Comparison of ENCODE assay signal across 14 cellular contexts in the genomic region with DNA sequence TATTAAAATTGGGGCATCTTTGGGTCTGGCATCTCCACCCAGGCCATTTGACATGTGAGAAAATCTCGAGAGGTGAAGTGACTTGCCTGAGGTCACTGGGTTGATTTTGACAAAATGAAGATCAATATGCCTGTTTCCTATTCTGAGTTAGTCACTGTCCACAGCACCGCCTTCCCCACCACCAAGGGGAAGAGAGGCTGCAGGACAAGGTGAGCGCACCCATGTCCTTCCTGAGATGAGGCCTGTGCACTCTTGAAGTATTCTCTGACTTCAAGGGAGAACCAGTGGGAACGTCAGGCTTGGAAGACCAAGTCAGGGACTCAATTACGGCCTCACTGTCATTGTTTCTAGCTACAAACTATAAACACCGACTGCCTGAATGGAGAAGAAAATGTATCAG. TPM values are rescaled to one million over a fixed set of nuclear protein-coding genes. Genes with fewer than 3 reads are reported as not detected.
DNase-seq lines count a peak whose midpoint lies in the region; ATAC-seq and TF ChIP-seq lines count a peak whose summit lies in the region.
"Had no signal": no experiment of that assay in that cellular context is flagged by ENCODE, and none has a peak within 500 bp of the region (broad histone marks: within the 10 kb centered on the region; RNA-seq: fewer than 3 reads in every experiment).

No MANE protein-coding gene starts in this region.

- H3K79me2 ChIP-seq in osteoblast (ENCODE audit: insufficient read depth, low read length) = no peaks in the 10 kb centered on the region

- intact Hi-C loops in right cardiac atrium (cut with DNase I) = loop anchor here (2.0 to 10.0 kb wide), 7 partner anchors 51 to 408 kb away; a partner anchor contains a TSS
- intact Hi-C loops in Right ventricle myocardium superior (cut with DNase I) = loop anchor here (5.0 kb wide), 1 partner anchor 98 kb away; no protein-coding TSS in a partner anchor
- intact Hi-C loops in upper lobe of right lung (cut with DNase I) = loop anchor here (10.0 kb wide), 1 partner anchor 91 kb away; no protein-coding TSS in a partner anchor

- POLR2A ChIA-PET in T-cell (lab: Charles Lee) = no interaction called here

- H3K36me3 Mint-ChIP-seq in T-cell = no peaks in the 10 kb centered on the region
- H3K36me3 Mint-ChIP-seq: naive thymus-derived CD4-positive, alpha-beta T cell had no signal

- H3K27me3 Mint-ChIP-seq in T-cell = peaks cover 7 to 10% of the 10 kb centered on the region in 2 donors

- CTCF ChIA-PET in T-cell (lab: Charles Lee) = interaction anchor here in 1 of 2 donors (0.6 kb wide), 1 partner anchor 177 kb away, joined by 3 read pairs; no protein-coding TSS in a partner anchor

- H3K4me1 ChIP-seq in right cardiac atrium (ENCODE audit: control insufficient read depth, insufficient read depth, low read length) = peaks cover 13% of the 10 kb centered on the region
- H3K4me1 ChIP-seq in duodenal mucosa (ENCODE audit: control insufficient read depth in 1 of 2, insufficient read depth in 2 of 2, low read length in 2 of 2) = peaks cover 26 to 30% of the 10 kb centered on the region in 2 donors
- H3K4me1 ChIP-seq in osteoblast (ENCODE audit: insufficient read depth, low read length) = peaks cover 32% of the 10 kb centered on the region
- H3K4me1 ChIP-seq in upper lobe of right lung = peaks cover 80% of the 10 kb centered on the region

- no peak overlapping the region for H3K27ac Mint-ChIP-seq in T-cell
- H3K27ac Mint-ChIP-seq: naive thymus-derived CD4-positive, alpha-beta T cell had no signal

- H3K27me3 ChIP-seq in right cardiac atrium (ENCODE audit: control insufficient read depth, insufficient read depth) = no peaks in the 10 kb centered on the region
- no peaks in the 10 kb centered on the region for H3K27me3 ChIP-seq in duodenal mucosa (ENCODE audit: control insufficient read depth in 1 of 2, insufficient read depth in 2 of 2, low read length in 2 of 2)
- H3K27me3 ChIP-seq in osteoblast (ENCODE audit: insufficient read depth, low read length) = peaks cover 4% of the 10 kb centered on the region
- H3K27me3 ChIP-seq in upper lobe of right lung = no peaks in the 10 kb centered on the region

- H3K4me3 ChIP-seq in right cardiac atrium (ENCODE audit: low read length) (no peak overlapping the region), duodenal mucosa (ENCODE audit: low read depth in 1 of 2, low read length in 2 of 2) (no peak overlapping the region), osteoblast (ENCODE audit: insufficient read depth, low read length) (no peak overlapping the region), upper lobe of right lung (no peak overlapping the region)

- no peak overlapping the region for H3K9ac ChIP-seq in duodenal mucosa (ENCODE audit: low read depth in 1 of 2, low read length in 2 of 2)

- no peak overlapping the region for H3K4me3 Mint-ChIP-seq in T-cell
- H3K4me3 Mint-ChIP-seq: naive thymus-derived CD4-positive, alpha-beta T cell had no signal

- ATAC-seq in right cardiac atrium = no peak
- ATAC-seq in Right ventricle myocardium superior (ENCODE audit: poor library complexity) = no peak
- no peak for ATAC-seq in upper lobe of right lung
- no peak for ATAC-seq in T-cell (replicated peaks in 1 of 4)

- H3K4me1 Mint-ChIP-seq in T-cell = peaks cover 0 to 4% (median 3%) of the 10 kb centered on the region in 3 donors

- H3K4me2 ChIP-seq in osteoblast (ENCODE audit: insufficient read depth, low read length) = no peak overlapping the region

- TF ChIP-seq CTCF in osteoblast (IDR thresholded peaks at IDR 0.05; ENCODE audit: extremely low read depth, low read depth, low read length) (no peak), upper lobe of right lung (IDR thresholded peaks at IDR 0.05) (no peak)

- 89% methylated on average over 6 of the region's 6 CpGs for WGBS in right cardiac atrium

- no peaks in the 10 kb centered on the region for H3K9me3 ChIP-seq in right cardiac atrium (ENCODE audit: control insufficient read depth, low read length)
- no peaks in the 10 kb centered on the region for H3K9me3 ChIP-seq in duodenal mucosa (ENCODE audit: control insufficient read depth in 1 of 2, low read length in 2 of 2)
- H3K9me3 ChIP-seq in osteoblast (ENCODE audit: low read depth, low read length) = no peaks in the 10 kb centered on the region
- no peaks in the 10 kb centered on the region for H3K9me3 ChIP-seq in upper lobe of right lung

- H3K27ac ChIP-seq in right cardiac atrium (ENCODE audit: low read length) (peak overlapping the region; percentile 93), duodenal mucosa (ENCODE audit: low read depth, low read length) (peak overlapping the region; percentile 57), osteoblast (ENCODE audit: low read depth, low read length) (no peak overlapping the region), upper lobe of right lung (peak overlapping the region; percentile 83)

- DNase-seq in right cardiac atrium (no peak), Right ventricle myocardium superior (no peak), osteoblast (ENCODE audit: insufficient read length, low spot score, missing footprints) (peak; percentile 42), upper lobe of right lung (no peak), T-cell (no peak), NCI-H82 treated with DMSO at 0.1 percent for 48 hours (lab: John Stamatoyannopoulos, UW; ENCODE audit: unreplicated experiment) (no peak), NOMO-1 (lab: John Stamatoyannopoulos, UW; ENCODE audit: unreplicated experiment in 2 of 2) (no peak)
- DNase-seq: activated naive CD4-positive, alpha-beta T cell treated with Interleukin-2 at 50 U/mL for 16 hours; cerebellar nuclear complex; DMS 273 treated with DMSO at 0.1 percent for 48 hours; naive thymus-derived CD4-positive, alpha-beta T cell; NCI-H748 treated with DMSO at 0.1 percent for 48 hours; SHP77 had no signal

- no peaks in the 10 kb centered on the region for H4K20me1 ChIP-seq in osteoblast (ENCODE audit: insufficient read depth, low read length)

- H3K36me3 ChIP-seq in duodenal mucosa (ENCODE audit: control insufficient read depth in 1 of 2, insufficient read depth in 2 of 2, low read length in 2 of 2) = no peaks in the 10 kb centered on the region
- H3K36me3 ChIP-seq in osteoblast (ENCODE audit: insufficient read depth, low read length) = no peaks in the 10 kb centered on the region
- H3K36me3 ChIP-seq in upper lobe of right lung = no peaks in the 10 kb centered on the region

- no peaks in the 10 kb centered on the region for H3K9me3 Mint-ChIP-seq in T-cell
- H3K9me3 Mint-ChIP-seq: naive thymus-derived CD4-positive, alpha-beta T cell had no signal

- H2AFZ ChIP-seq in osteoblast (ENCODE audit: low read length) = no peak overlapping the region

RNA-seq across cellular contexts. Expression of a gene that starts 49.9 kb away (rescaled TPM):
- total RNA-seq in right cardiac atrium (100 to 1,000 TPM in 1 of 4 donors, 10 to 100 TPM in 3; 74.6 to 130 (median 91.7) TPM), Right ventricle myocardium superior (47.1 TPM), osteoblast (158 and 177 TPM in 2 replicates), upper lobe of right lung (360 TPM), T-cell (100 to 1,000 TPM; 103 to 142 (median 115) TPM)
- 65.6 TPM for polyA plus RNA-seq in right cardiac atrium
